Comparison of ENCODE assay signal across 9 cellular contexts in genomic region chr3:187027531-187027936, GRCh38.
DNase-seq lines count a peak whose midpoint lies in the region; ATAC-seq lines count a peak whose summit lies in the region.
"Had no signal": no experiment of that assay in that cellular context is flagged by ENCODE, and none has a peak within 500 bp of the region (broad histone marks: within the 10 kb centered on the region; RNA-seq: fewer than 3 reads in every experiment).

No MANE protein-coding gene starts in this region.

- H3K56ac ChIP-seq in mesendoderm (ENCODE audit: low read length) = no peak overlapping the region

- H3K79me2 ChIP-seq in mesendoderm (ENCODE audit: control insufficient read depth, insufficient read depth, low read length) (no peaks in the 10 kb centered on the region), GM23248 (ENCODE audit: insufficient read depth) (no peaks in the 10 kb centered on the region)

- H3K27me3 Mint-ChIP-seq in activated CD4-positive, alpha-beta memory T cell treated with anti-CD3 and anti-CD28 coated beads for 36 hours = no peaks in the 10 kb centered on the region
- H3K27me3 Mint-ChIP-seq in immature natural killer cell (ENCODE audit: low read depth in 3 of 3) = peaks cover 0 to 2% (median 2%) of the 10 kb centered on the region in 3 donors

- H3K4me3 ChIP-seq in BLaER1 (no peak overlapping the region), mesendoderm (ENCODE audit: low read length) (no peak overlapping the region), GM23248 (no peak overlapping the region)

- H3K4me2 ChIP-seq in BLaER1 (peak overlapping the region; percentile 66), mesendoderm (ENCODE audit: low read length) (no peak overlapping the region), GM23248 (ENCODE audit: unreplicated experiment) (no peak overlapping the region)

- peaks cover 11% of the 10 kb centered on the region for H3K79me1 ChIP-seq in mesendoderm (ENCODE audit: low read length)

- H4K20me1 ChIP-seq in BLaER1 = peaks cover 98% of the 10 kb centered on the region
- H4K20me1 ChIP-seq in GM23248 (ENCODE audit: insufficient read depth) = no peaks in the 10 kb centered on the region

- no peak overlapping the region for H4K5ac ChIP-seq in mesendoderm (ENCODE audit: low read length)

- in situ Hi-C loops in GM23248 (cut with MboI) = no loop called here

- ATAC-seq in GM21786 (IDR thresholded peaks at IDR 0.05; ENCODE audit: unreplicated experiment) = peak; percentile 31
- ATAC-seq in GM21619 (IDR thresholded peaks at IDR 0.05; ENCODE audit: unreplicated experiment) = no peak

- DNase-seq in activated CD4-positive, alpha-beta memory T cell treated with anti-CD3 and anti-CD28 coated beads for 36 hours = peak; percentile 71
- DNase-seq in immature natural killer cell (peak in 1 of 3 donors; percentile 19), mesendoderm (no peak), GM23248 (no peak), H4 (ENCODE audit: low spot score) (no peak)
- DNase-seq: NCI-H526 had no signal

- POLR2A ChIA-PET in activated CD4-positive, alpha-beta memory T cell treated with anti-CD3 and anti-CD28 coated beads for 36 hours (lab: Charles Lee) = interaction anchor here (0.7 to 3.3 kb wide), 13 partner anchors 9 to 242 kb away, joined by 3 to 21 read pairs (median 4); partner anchors contain the start of gene ST6GAL1

- H3K27ac Mint-ChIP-seq in activated CD4-positive, alpha-beta memory T cell treated with anti-CD3 and anti-CD28 coated beads for 36 hours = peak overlapping the region; percentile 96
- H3K27ac Mint-ChIP-seq in immature natural killer cell = peak overlapping the region; percentile 66 to 90 (median 81)

- H3K23ac ChIP-seq in mesendoderm (ENCODE audit: low read length) = no peak overlapping the region

- H3K9me2 ChIP-seq in GM23248 (ENCODE audit: insufficient read depth) = no peaks in the 10 kb centered on the region

- no peak overlapping the region for H2AFZ ChIP-seq in GM23248

- peak overlapping the region; percentile 84 for H3K4me3 Mint-ChIP-seq in activated CD4-positive, alpha-beta memory T cell treated with anti-CD3 and anti-CD28 coated beads for 36 hours
- H3K4me3 Mint-ChIP-seq in immature natural killer cell = peak overlapping the region; percentile 44 to 73 (median 64)

- H3K9me3 ChIP-seq in BLaER1 (peaks cover 6% of the 10 kb centered on the region; the same call in 1 of the 2 replicates), GM23248 (ENCODE audit: low read depth) (no peaks in the 10 kb centered on the region)

- H2AK5ac ChIP-seq in mesendoderm (ENCODE audit: low read length) = no peak overlapping the region

- peaks cover 10% of the 10 kb centered on the region; the same call in 1 of the 2 replicates for H3K36me3 ChIP-seq in BLaER1
- H3K36me3 ChIP-seq in mesendoderm (ENCODE audit: control insufficient read depth, insufficient read depth, low read length) = no peaks in the 10 kb centered on the region
- H3K36me3 ChIP-seq in GM23248 (ENCODE audit: low read depth) = no peaks in the 10 kb centered on the region

- H3K4me1 ChIP-seq in BLaER1 = peaks cover 95% of the 10 kb centered on the region
- peaks cover 7% of the 10 kb centered on the region for H3K4me1 ChIP-seq in mesendoderm (ENCODE audit: control insufficient read depth, low read depth, low read length)
- H3K4me1 ChIP-seq in GM23248 (ENCODE audit: insufficient read depth) = no peaks in the 10 kb centered on the region

- no peak overlapping the region for H2BK15ac ChIP-seq in mesendoderm (replicated peaks; ENCODE audit: low read depth)

- H2BK120ac ChIP-seq in mesendoderm (ENCODE audit: low read depth, low read length) = no peak overlapping the region

- no peaks in the 10 kb centered on the region for H3F3A ChIP-seq in GM23248 (ENCODE audit: insufficient read depth)

- H3K4ac ChIP-seq in mesendoderm (ENCODE audit: low read depth, low read length) = no peak overlapping the region

- WGBS in mesendoderm (ENCODE audit: extremely low coverage, insufficient coverage, low lambda C conversion rate) = no CpG with 5 or more reads among the region's 7 CpGs
- 49 to 54% methylated on average over 7 of the region's 7 CpGs for WGBS in GM23248 (ENCODE audit: low coverage in 1 of 2, low lambda C conversion rate in 2 of 2, missing lambda C conversion rate in 2 of 2), 2 experiments

- H3K9ac ChIP-seq in BLaER1 = no peak overlapping the region
- no peak overlapping the region for H3K9ac ChIP-seq in mesendoderm (ENCODE audit: low read length)
- H3K9ac ChIP-seq in GM23248 = no peak overlapping the region

- peaks cover 53% of the 10 kb centered on the region for H3K36me3 Mint-ChIP-seq in activated CD4-positive, alpha-beta memory T cell treated with anti-CD3 and anti-CD28 coated beads for 36 hours
- peaks cover 0 to 10% (median 4%) of the 10 kb centered on the region in 3 donors for H3K36me3 Mint-ChIP-seq in immature natural killer cell

- peaks cover 5% of the 10 kb centered on the region for H3K9me3 Mint-ChIP-seq in activated CD4-positive, alpha-beta memory T cell treated with anti-CD3 and anti-CD28 coated beads for 36 hours
- no peaks in the 10 kb centered on the region for H3K9me3 Mint-ChIP-seq in immature natural killer cell

- no peak overlapping the region for H4K8ac ChIP-seq in mesendoderm (ENCODE audit: low read depth, low read length)

- H3K27ac ChIP-seq in BLaER1 = no peak overlapping the region
- no peak overlapping the region for H3K27ac ChIP-seq in mesendoderm (ENCODE audit: low read depth, low read length)
- no peak overlapping the region for H3K27ac ChIP-seq in GM23248

- intact Hi-C loops in activated CD4-positive, alpha-beta memory T cell treated with anti-CD3 and anti-CD28 coated beads for 36 hours (cut with micrococcal nuclease) = loop anchor here (2.0 to 10.0 kb wide), 5 partner anchors 95 to 1093 kb away; partner anchors contain the start of genes EIF4A2, RPL39L, ST6GAL1 and TBCCD1

- H2BK5ac ChIP-seq in mesendoderm (ENCODE audit: low read length) = no peak overlapping the region

- CTCF ChIA-PET in activated CD4-positive, alpha-beta memory T cell treated with anti-CD3 and anti-CD28 coated beads for 36 hours (lab: Charles Lee) = interaction anchor here (0.6 to 2.8 kb wide), 13 partner anchors 12 to 654 kb away, joined by 3 to 19 read pairs (median 4); partner anchors contain the start of gene RPL39L

- H3K27me3 ChIP-seq in BLaER1 (no peaks in the 10 kb centered on the region), mesendoderm (ENCODE audit: insufficient read depth, low read length, poor library complexity) (no peaks in the 10 kb centered on the region), GM23248 (replicated peaks; ENCODE audit: insufficient read depth) (peaks cover 13% of the 10 kb centered on the region; the same call in 1 of the 2 replicates)

- no peak overlapping the region for H3K18ac ChIP-seq in mesendoderm (ENCODE audit: low read length)

- peaks cover 56% of the 10 kb centered on the region for H3K4me1 Mint-ChIP-seq in activated CD4-positive, alpha-beta memory T cell treated with anti-CD3 and anti-CD28 coated beads for 36 hours (ENCODE audit: low read depth)
- H3K4me1 Mint-ChIP-seq in immature natural killer cell = peaks cover 85 to 95% of the 10 kb centered on the region in 2 donors
